In genomic region chr16:55480228-55480655, GRCh38 we compare ENCODE assay signal across 9 cellular contexts. TPM values are rescaled to one million over a fixed set of nuclear protein-coding genes. Genes with fewer than 3 reads are reported as not detected.
DNase-seq lines count a peak whose midpoint lies in the region; ATAC-seq and TF ChIP-seq lines count a peak whose summit lies in the region.
"Had no signal": no experiment of that assay in that cellular context is flagged by ENCODE, and none has a peak within 500 bp of the region (broad histone marks: within the 10 kb centered on the region; RNA-seq: fewer than 3 reads in every experiment).

No MANE protein-coding gene starts in this region.

- H3K27ac ChIP-seq in heart right ventricle, result peak overlapping the region; percentile 79 to 92 (median 88)
- no peak overlapping the region for H3K27ac ChIP-seq in parathyroid adenoma

- TF ChIP-seq CTCF in WTC11 (IDR thresholded peaks at IDR 0.05), result no peak
- TF ChIP-seq CTCF in heart right ventricle (IDR thresholded peaks at IDR 0.05), result no peak
- TF ChIP-seq CTCF in parathyroid adenoma (IDR thresholded peaks at IDR 0.05), result no peak

- H3K4me3 ChIP-seq in heart right ventricle (peak overlapping the region in 9 of 10 donors; percentile 44 to 76 (median 66)), parathyroid adenoma (ENCODE audit: low read depth, low read length) (no peak overlapping the region)

- H3K4me3 Mint-ChIP-seq in WTC11, result peak overlapping the region; percentile 90
- H3K4me3 Mint-ChIP-seq: T-cell had no signal

- peaks cover 0 to 49% (median 21%) of the 10 kb centered on the region in 9 donors for H3K4me1 ChIP-seq in heart right ventricle
- H3K4me1 ChIP-seq in parathyroid adenoma, result no peaks in the 10 kb centered on the region

- intact Hi-C loops in heart right ventricle (cut with DNase I), result no loop called here

- ATAC-seq in WTC11 (peak; percentile 43), heart right ventricle (peak; percentile 69 to 81 (median 75)), GM18909 (IDR thresholded peaks at IDR 0.05; ENCODE audit: poor library complexity, unreplicated experiment) (no peak)
- ATAC-seq: T-cell had no signal

- H3K9me3 ChIP-seq in heart right ventricle, result no peaks in the 10 kb centered on the region
- H3K9me3 ChIP-seq in parathyroid adenoma (ENCODE audit: control insufficient read depth, low read length), result no peaks in the 10 kb centered on the region

- POLR2A ChIA-PET in WTC11 (lab: Charles Lee), result interaction anchor here (0.6 to 0.7 kb wide), 2 partner anchors 24 to 804 kb away, joined by 3 to 6 read pairs; no protein-coding TSS in a partner anchor

- H3K36me3 ChIP-seq in heart right ventricle (peaks cover 0 to 30% (median 6%) of the 10 kb centered on the region in 9 donors), parathyroid adenoma (ENCODE audit: control insufficient read depth, insufficient read depth, low read length) (no peaks in the 10 kb centered on the region)

- H3K27ac Mint-ChIP-seq in WTC11, result no peak overlapping the region

- H3K27me3 Mint-ChIP-seq in WTC11 (ENCODE audit: low read depth), result peaks cover 61% of the 10 kb centered on the region

- H3K79me2 ChIP-seq in parathyroid adenoma, result no peaks in the 10 kb centered on the region

- H3K27me3 ChIP-seq in heart right ventricle (peaks cover 0 to 41% (median 4%) of the 10 kb centered on the region in 7 donors), parathyroid adenoma (ENCODE audit: control insufficient read depth, insufficient read depth, low read length) (no peaks in the 10 kb centered on the region)

- peak overlapping the region; percentile 45 for H3K4me2 ChIP-seq in parathyroid adenoma (ENCODE audit: low read length)

- H3K9me3 Mint-ChIP-seq in WTC11, result no peaks in the 10 kb centered on the region

- peak overlapping the region; percentile 28 for H2AFZ ChIP-seq in parathyroid adenoma

- H3K9ac ChIP-seq in parathyroid adenoma, result no peak overlapping the region

- DNase-seq in Daoy (ENCODE audit: low read depth) (peak; percentile 89), WTC11 (ENCODE audit: low spot score) (peak; percentile 44), heart right ventricle (peak; percentile 84 to 87), NK-92 (lab: John Stamatoyannopoulos, UW; ENCODE audit: unreplicated experiment) (no peak)
- no peak for DNase-seq in stimulated activated naive CD4-positive, alpha-beta T cell (lab: John Stamatoyannopoulos, UW)
- DNase-seq in stimulated activated CD4-positive, alpha-beta T cell treated with anti-CD3 and anti-CD28 coated beads, Interleukin-2, amount 100 ng/mL, for 48 hours, result no peak
- DNase-seq: T-cell had no signal

- peaks cover 27% of the 10 kb centered on the region for H3K4me1 Mint-ChIP-seq in WTC11

- WGBS in heart right ventricle, 2 donors, result 0 to 2% methylated on average over 25 of the region's 25 CpGs

- CTCF ChIA-PET in WTC11 (lab: Charles Lee), result interaction anchor here (0.6 to 2.8 kb wide), 5 partner anchors 15 to 1306 kb away, joined by 3 to 33 read pairs (median 3); no protein-coding TSS in a partner anchor

- H3K36me3 Mint-ChIP-seq in WTC11, result peaks cover 13% of the 10 kb centered on the region
- H3K36me3 Mint-ChIP-seq: T-cell had no signal

TF ChIP-seq in WTC11, 78 proteins besides CTCF, POLR2A, EP300 and RAD21:
- TF ChIP-seq ZNF281 (CRISPR knock-in tag; IDR thresholded peaks at IDR 0.05) (no peak), ZNF219 (CRISPR knock-in tag; IDR thresholded peaks at IDR 0.05; ENCODE audit: borderline replicate concordance) (no peak)

RNA-seq across cellular contexts. Expression of gene MMP2, which starts 1.2 kb away (rescaled TPM):
- 143 and 147 TPM in 2 replicates for total RNA-seq in Daoy (2014; rRNA removed; shearing (Covaris generic))
- total RNA-seq in WTC11 (2021), result 51.5 to 61.3 TPM (median 55.8 TPM) in 3 replicates
- 100 to 1,000 TPM in 5 of 10 donors, 10 to 100 TPM in 5; 42.3 to 157 (median 88.0) TPM for total RNA-seq in heart right ventricle
- 100 to 1,000 TPM in 1 of 2 donors, 10 to 100 TPM in 1; 36.1 to 119 TPM for polyA plus RNA-seq in heart right ventricle

RNA-seq across cellular contexts. Expression of gene LPCAT2, which starts 28.6 kb away (rescaled TPM):
- total RNA-seq in Daoy (2014; rRNA removed; shearing (Covaris generic)), result 0.45 and 0.69 TPM in 2 replicates
- total RNA-seq in WTC11 (2021) (5.8 to 7.1 TPM (median 7.0 TPM) in 3 replicates), heart right ventricle (10 to 100 TPM in 1 of 10 donors, 1 to 10 TPM in 9; 4.7 to 10.9 (median 7.0) TPM)
- 1 to 10 TPM; 4.0 to 8.1 TPM for polyA plus RNA-seq in heart right ventricle

Comparison
In these comparisons a context has a peak if more than half of its experiments do, and no peak if none do; other contexts are left out.
1. DNase-seq: peak in Daoy (single experiment), WTC11 (single experiment) and heart right ventricle (2 of 2); none in stimulated activated naive CD4-positive, alpha-beta T cell (0 of 6), NK-92 (single experiment) and stimulated activated CD4-positive, alpha-beta T cell treated with anti-CD3 and anti-CD28 coated beads, Interleukin-2, amount 100 ng/mL, for 48 hours (0 of 2).